ENCODE assay signal across 12 cellular contexts in genomic region chr17:1375615-1376014, GRCh38. TPM values are rescaled to one million over a fixed set of nuclear protein-coding genes. Genes with fewer than 3 reads are reported as not detected.
A peak's percentile ranks its signal among the peaks of the same experiment; 100 is the strongest.
DNase-seq lines count a peak whose midpoint lies in the region; ATAC-seq and TF ChIP-seq lines count a peak whose summit lies in the region.
"Had no signal": no experiment of that assay in that cellular context is flagged by ENCODE, and none has a peak within 500 bp of the region (broad histone marks: within the 10 kb centered on the region; RNA-seq: fewer than 3 reads in every experiment).

No MANE protein-coding gene starts in this region.

- H3K9me3 ChIP-seq in T-helper 17 cell (ENCODE audit: control insufficient read depth, low read length, poor library complexity, severe bottlenecking) (no peaks in the 10 kb centered on the region), gastroesophageal sphincter (no peaks in the 10 kb centered on the region), skeletal muscle satellite cell (replicated peaks; ENCODE audit: low read length) (no peaks in the 10 kb centered on the region)

- peak overlapping the region; percentile 94 for H3K27ac Mint-ChIP-seq in T-helper 17 cell

- DNase-seq in activated CD4-positive, CD25-positive, alpha-beta regulatory T cell (lab: John Stamatoyannopoulos, UW) = no peak
- DNase-seq in T-helper 17 cell = no peak
- DNase-seq in GM03348 (ENCODE audit: low spot score) = no peak
- no peak for DNase-seq in NCI-H748 (lab: John Stamatoyannopoulos, UW; ENCODE audit: unreplicated experiment)
- DNase-seq in cerebellar cortex (ENCODE audit: low spot score) = no peak
- DNase-seq: DMS79, left colon, NCI-H1436, retina had no signal

- H3K4me1 ChIP-seq in gastroesophageal sphincter (peaks cover 30 to 100% (median 74%) of the 10 kb centered on the region in 3 donors), skeletal muscle satellite cell (ENCODE audit: control insufficient read depth, insufficient read depth, low read length) (peaks cover 61% of the 10 kb centered on the region)

- H3K36me3 ChIP-seq in gastroesophageal sphincter = peaks cover 0 to 5% of the 10 kb centered on the region in 2 donors
- H3K36me3 ChIP-seq in skeletal muscle satellite cell (ENCODE audit: insufficient read depth, low read length) = peaks cover 24% of the 10 kb centered on the region

- H3K27ac ChIP-seq in gastroesophageal sphincter = peak overlapping the region; percentile 2 to 67 (median 52)

- H3K4me3 ChIP-seq in gastroesophageal sphincter = no peak overlapping the region
- no peak overlapping the region for H3K4me3 ChIP-seq in skeletal muscle satellite cell (ENCODE audit: low read length)

- no peaks in the 10 kb centered on the region for H3K27me3 Mint-ChIP-seq in T-helper 17 cell

- H3K27me3 ChIP-seq in gastroesophageal sphincter (no peaks in the 10 kb centered on the region), skeletal muscle satellite cell (ENCODE audit: control insufficient read depth, insufficient read depth, low read length) (no peaks in the 10 kb centered on the region)

- H3K36me3 Mint-ChIP-seq in T-helper 17 cell (ENCODE audit: low read depth) = no peaks in the 10 kb centered on the region

- TF ChIP-seq CTCF in gastroesophageal sphincter (IDR thresholded peaks at IDR 0.05) = no peak

- peak; percentile 18 to 19 for ATAC-seq in activated CD4-positive, CD25-positive, alpha-beta regulatory T cell treated with anti-CD3 and anti-CD28 coated beads, Interleukin-2, amount 50 U/mL, for 24 hours
- ATAC-seq in T-helper 17 cell = peak; percentile 54
- ATAC-seq in gastroesophageal sphincter = no peak
- ATAC-seq: left colon had no signal

- H3K4me2 ChIP-seq in skeletal muscle satellite cell (ENCODE audit: low read length) = peak overlapping the region; percentile 22

- no peak for TF ChIP-seq POLR2A in gastroesophageal sphincter (IDR thresholded peaks at IDR 0.05)

- no peak for TF ChIP-seq EP300 in gastroesophageal sphincter (IDR thresholded peaks at IDR 0.05)

- H3K4me3 Mint-ChIP-seq in T-helper 17 cell = peak overlapping the region; percentile 73

- WGBS in gastroesophageal sphincter (ENCODE audit: low coverage in 1 of 2), 2 donors = 23 to 25% methylated on average over 2 of the region's 2 CpGs

- H3K4me1 Mint-ChIP-seq in T-helper 17 cell = peaks cover 72% of the 10 kb centered on the region

- no peak overlapping the region for H3K9ac ChIP-seq in skeletal muscle satellite cell (ENCODE audit: low read depth, low read length)

RNA-seq across cellular contexts. Expression of gene YWHAE, which starts 24.4 kb away (rescaled TPM):
- total RNA-seq in T-helper 17 cell = 100 to 1,000 TPM; 142 to 146 TPM
- total RNA-seq in gastroesophageal sphincter = 100 to 1,000 TPM; 359 to 456 (median 398) TPM
- total RNA-seq in skeletal muscle satellite cell (2012; rRNA removed) = 623 and 650 TPM in 2 replicates
